Comparison of ENCODE assay signal across 27 cellular contexts in genomic region chr6:83384751-83385150, GRCh38. TPM values are rescaled to one million over a fixed set of nuclear protein-coding genes. Genes with fewer than 3 reads are reported as not detected.
"Had no signal": no experiment of that assay in that cellular context is flagged by ENCODE, and none has a peak within 500 bp of the region (broad histone marks: within the 10 kb centered on the region; RNA-seq: fewer than 3 reads in every experiment).

No MANE protein-coding gene starts in this region.

- H3K4me1 Mint-ChIP-seq: naive thymus-derived CD4-positive, alpha-beta T cell; neural crest cell; stimulated activated naive B cell treated with anti-CD40 and anti-IgM and Interleukin-4, amounts not matched to agents 10 μg/mL and 1 μg/mL and 100 μg/mL, for 72 hours had no signal

- H2AFZ ChIP-seq: hepatocyte, parathyroid adenoma had no signal

- H3K79me2 ChIP-seq: hepatocyte had no signal

- H3K36me3 ChIP-seq: left ventricle myocardium inferior, right atrium auricular region, right lobe of liver, stomach, thyroid gland, uterus had no signal

- DNase-seq: islet precursor cell; left ventricle myocardium inferior; mesendoderm; midbrain; mucosa of descending colon; naive thymus-derived CD4-positive, alpha-beta T cell; nucleus accumbens; psoas muscle; right lobe of liver; stimulated activated CD4-positive, alpha-beta T cell treated with anti-CD3 and anti-CD28 coated beads, Interleukin-1b, Interleukin-23, amount 100 ng/mL, for 48 hours; stimulated activated CD4-positive, alpha-beta T cell treated with anti-CD3 and anti-CD28 coated beads, Interleukin-2, amount 100 ng/mL, for 48 hours; stimulated activated CD4-positive, alpha-beta T cell treated with anti-CD3 and anti-CD28 coated beads, Interleukin-4, amount 100 ng/mL, for 4 hours; stimulated activated CD8-positive, alpha-beta memory T cell treated with anti-CD3 and anti-CD28 coated beads, Interleukin-4, amount 100 ng/mL, for 48 hours; stimulated activated naive B cell treated with anti-CD40 and anti-IgM and Interleukin-4, amounts not matched to agents 10 μg/mL and 1 μg/mL and 100 μg/mL, for 72 hours; stimulated activated naive CD8-positive, alpha-beta T cell treated with anti-CD3 and anti-CD28 coated beads, Interleukin-15, Interleukin-2, amounts not matched to agents 100 U/mL and 50 U/mL, for 24 hours; stomach; testis; thyroid gland; uterus had no signal

- H3K27me3 Mint-ChIP-seq: natural killer cell treated with Interleukin-12 subunit alpha and Interleukin-12 subunit beta and Interleukin-15 and Interleukin-18, amount 100 ng/mL, for 72 hours; stimulated activated naive B cell treated with anti-CD40 and anti-IgM and Interleukin-4, amounts not matched to agents 10 μg/mL and 1 μg/mL and 100 μg/mL, for 72 hours; type B pancreatic cell had no signal

- H3K36me3 Mint-ChIP-seq: naive thymus-derived CD4-positive, alpha-beta T cell; natural killer cell treated with Interleukin-12 subunit alpha and Interleukin-12 subunit beta and Interleukin-15 and Interleukin-18, amount 100 ng/mL, for 72 hours; stimulated activated naive B cell treated with anti-CD40 and anti-IgM and Interleukin-4, amounts not matched to agents 10 μg/mL and 1 μg/mL and 100 μg/mL, for 72 hours; type B pancreatic cell had no signal

- H3K4me3 Mint-ChIP-seq: naive thymus-derived CD4-positive, alpha-beta T cell; natural killer cell treated with Interleukin-12 subunit alpha and Interleukin-12 subunit beta and Interleukin-15 and Interleukin-18, amount 100 ng/mL, for 72 hours; neural crest cell; stimulated activated naive B cell treated with anti-CD40 and anti-IgM and Interleukin-4, amounts not matched to agents 10 μg/mL and 1 μg/mL and 100 μg/mL, for 72 hours; type B pancreatic cell had no signal

- H3K4me3 ChIP-seq: hepatocyte, left ventricle myocardium inferior, lung, mucosa of descending colon, psoas muscle, right atrium auricular region, right lobe of liver, smooth muscle cell, stomach, testis, thyroid gland, uterus had no signal

- H3K27me3 ChIP-seq: hepatocyte, right atrium auricular region, right lobe of liver, stomach, testis, thyroid gland, uterus had no signal

- H3K27ac ChIP-seq: hepatocyte, left ventricle myocardium inferior, parathyroid adenoma, psoas muscle, right atrium auricular region, right lobe of liver, stomach, testis, thyroid gland, uterus had no signal

- H3K9ac ChIP-seq: parathyroid adenoma had no signal

- H3K9me3 Mint-ChIP-seq: naive thymus-derived CD4-positive, alpha-beta T cell; natural killer cell treated with Interleukin-12 subunit alpha and Interleukin-12 subunit beta and Interleukin-15 and Interleukin-18, amount 100 ng/mL, for 72 hours; neural crest cell; stimulated activated naive B cell treated with anti-CD40 and anti-IgM and Interleukin-4, amounts not matched to agents 10 μg/mL and 1 μg/mL and 100 μg/mL, for 72 hours; type B pancreatic cell had no signal

- H3K4me2 ChIP-seq: hepatocyte, smooth muscle cell had no signal

- H3K9me3 ChIP-seq: left ventricle myocardium inferior, mucosa of descending colon, psoas muscle, right atrium auricular region, right lobe of liver, stomach, testis, thyroid gland, uterus had no signal

- H3K27ac Mint-ChIP-seq: naive thymus-derived CD4-positive, alpha-beta T cell; natural killer cell treated with Interleukin-12 subunit alpha and Interleukin-12 subunit beta and Interleukin-15 and Interleukin-18, amount 100 ng/mL, for 72 hours; stimulated activated naive B cell treated with anti-CD40 and anti-IgM and Interleukin-4, amounts not matched to agents 10 μg/mL and 1 μg/mL and 100 μg/mL, for 72 hours; type B pancreatic cell had no signal

- H3K4me1 ChIP-seq: psoas muscle, right lobe of liver, thyroid gland, uterus had no signal

RNA-seq across cellular contexts. Expression of gene ME1, which starts 46.1 kb away (rescaled TPM):
- polyA plus RNA-seq: naive thymus-derived CD4-positive, alpha-beta T cell had no signal
